1 cellular context compared by ENCODE assay signal in the genomic region with DNA sequence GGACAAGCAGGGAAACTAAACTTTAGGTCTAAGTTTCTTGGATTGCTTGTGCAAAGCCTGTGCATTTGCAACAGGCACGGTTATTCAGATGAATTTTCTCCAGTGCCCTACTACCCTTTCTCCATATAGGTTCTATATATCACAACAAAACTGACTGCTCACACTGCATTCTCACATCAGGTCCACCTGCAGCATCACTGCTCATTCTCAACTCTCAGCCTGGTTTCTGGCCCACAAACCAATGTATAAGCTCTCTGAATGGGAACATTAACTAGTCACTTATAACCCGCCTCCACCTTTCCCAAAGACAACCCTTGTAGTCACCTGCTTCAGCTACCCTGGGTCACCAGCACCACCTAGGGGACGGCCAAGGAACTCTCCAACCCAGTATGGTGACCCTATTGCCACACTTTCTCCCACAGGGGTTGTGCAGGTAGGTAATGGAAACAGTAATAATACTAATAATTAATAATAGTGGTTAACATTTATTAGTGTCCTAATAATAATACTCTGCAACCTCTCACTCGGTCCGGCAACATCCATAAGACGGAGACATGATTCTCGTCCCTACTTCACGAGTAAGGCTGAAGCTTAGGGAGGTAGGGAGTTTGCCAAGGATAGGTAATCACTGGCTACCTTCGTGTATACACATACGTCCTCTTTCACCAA.
TF ChIP-seq lines count a peak whose summit lies in the region.

No MANE protein-coding gene starts in this region.

TF ChIP-seq in liver, 16 proteins besides CTCF, POLR2A, EP300 and RAD21 (continued from another document):
- TF ChIP-seq, protein P1, sequence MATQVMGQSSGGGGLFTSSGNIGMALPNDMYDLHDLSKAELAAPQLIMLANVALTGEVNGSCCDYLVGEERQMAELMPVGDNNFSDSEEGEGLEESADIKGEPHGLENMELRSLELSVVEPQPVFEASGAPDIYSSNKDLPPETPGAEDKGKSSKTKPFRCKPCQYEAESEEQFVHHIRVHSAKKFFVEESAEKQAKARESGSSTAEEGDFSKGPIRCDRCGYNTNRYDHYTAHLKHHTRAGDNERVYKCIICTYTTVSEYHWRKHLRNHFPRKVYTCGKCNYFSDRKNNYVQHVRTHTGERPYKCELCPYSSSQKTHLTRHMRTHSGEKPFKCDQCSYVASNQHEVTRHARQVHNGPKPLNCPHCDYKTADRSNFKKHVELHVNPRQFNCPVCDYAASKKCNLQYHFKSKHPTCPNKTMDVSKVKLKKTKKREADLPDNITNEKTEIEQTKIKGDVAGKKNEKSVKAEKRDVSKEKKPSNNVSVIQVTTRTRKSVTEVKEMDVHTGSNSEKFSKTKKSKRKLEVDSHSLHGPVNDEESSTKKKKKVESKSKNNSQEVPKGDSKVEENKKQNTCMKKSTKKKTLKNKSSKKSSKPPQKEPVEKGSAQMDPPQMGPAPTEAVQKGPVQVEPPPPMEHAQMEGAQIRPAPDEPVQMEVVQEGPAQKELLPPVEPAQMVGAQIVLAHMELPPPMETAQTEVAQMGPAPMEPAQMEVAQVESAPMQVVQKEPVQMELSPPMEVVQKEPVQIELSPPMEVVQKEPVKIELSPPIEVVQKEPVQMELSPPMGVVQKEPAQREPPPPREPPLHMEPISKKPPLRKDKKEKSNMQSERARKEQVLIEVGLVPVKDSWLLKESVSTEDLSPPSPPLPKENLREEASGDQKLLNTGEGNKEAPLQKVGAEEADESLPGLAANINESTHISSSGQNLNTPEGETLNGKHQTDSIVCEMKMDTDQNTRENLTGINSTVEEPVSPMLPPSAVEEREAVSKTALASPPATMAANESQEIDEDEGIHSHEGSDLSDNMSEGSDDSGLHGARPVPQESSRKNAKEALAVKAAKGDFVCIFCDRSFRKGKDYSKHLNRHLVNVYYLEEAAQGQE (IDR thresholded peaks at IDR 0.05): no peak
- TF ChIP-seq GABPA (IDR thresholded peaks at IDR 0.05 in 1 of 2, conservative IDR thresholded peaks at IDR 0.05 in 1 of 2) (no peak), FOXA2 (IDR thresholded peaks at IDR 0.05) (no peak), SP1 (IDR thresholded peaks at IDR 0.05) (no peak), YY1 (IDR thresholded peaks at IDR 0.05) (no peak)
